30 cellular contexts compared by ENCODE assay signal in the genomic region with DNA sequence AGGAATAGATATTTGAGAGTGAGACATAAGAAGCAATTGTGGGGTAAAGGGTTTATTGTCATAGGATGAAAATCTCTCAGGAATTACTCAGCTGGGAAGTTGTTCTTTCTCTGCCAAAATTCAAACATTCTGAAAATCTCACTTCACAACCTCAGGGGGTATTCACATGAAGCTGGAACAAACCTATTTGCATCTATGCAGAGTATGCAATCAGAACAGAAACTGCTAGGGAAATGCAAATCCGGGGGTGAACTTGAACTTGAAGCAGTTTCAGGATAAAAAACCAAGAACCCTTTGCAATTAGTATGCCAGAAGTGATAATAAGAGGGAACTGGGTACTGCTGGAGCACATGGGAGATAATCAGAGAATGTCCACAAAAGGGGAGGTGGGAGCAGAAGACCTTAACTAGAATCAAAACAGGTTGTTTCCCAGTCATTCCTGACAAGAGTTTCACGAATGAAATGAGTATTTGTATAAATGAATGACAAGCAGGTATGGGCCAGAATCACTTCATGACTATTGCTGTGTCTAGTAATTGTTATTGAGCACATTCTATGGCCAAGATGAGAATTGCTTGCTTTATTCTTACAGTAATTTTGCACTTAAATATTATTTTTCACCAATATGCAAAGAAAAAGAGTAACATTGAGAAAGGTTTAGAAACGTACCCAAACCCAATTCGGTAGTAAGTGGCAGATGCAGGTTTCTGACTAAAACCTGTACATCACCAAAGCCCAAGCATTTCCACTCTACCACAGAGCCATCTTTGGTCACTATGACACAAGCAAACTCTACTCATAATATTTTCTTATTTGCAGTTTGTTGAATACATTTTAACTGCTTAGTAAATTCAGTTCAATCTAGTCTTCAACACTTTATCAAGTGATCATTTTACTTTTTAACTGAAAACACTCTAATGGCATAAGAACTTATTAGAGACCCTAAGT.
DNase-seq lines count a peak whose midpoint lies in the region; ATAC-seq, FAIRE-seq and TF ChIP-seq lines count a peak whose summit lies in the region.
"Had no signal": no experiment of that assay in that cellular context is flagged by ENCODE, and none has a peak within 500 bp of the region (broad histone marks: within the 10 kb centered on the region; RNA-seq: fewer than 3 reads in every experiment).

No MANE protein-coding gene starts in this region.

- DNase-seq in stimulated activated naive CD8-positive, alpha-beta T cell treated with anti-CD3 and anti-CD28 coated beads, Interleukin-15, amount 100 ng/mL, for 72 hours = no peak
- no peak for DNase-seq in stimulated activated naive CD8-positive, alpha-beta T cell treated with anti-CD3 and anti-CD28 coated beads, Interleukin-15, Interleukin-2, amounts not matched to agents 100 U/mL and 50 U/mL, for 24 hours
- no peak for DNase-seq in GM12878 (ENCODE audit: low read depth, low spot score)
- no peak for DNase-seq in stimulated activated naive B cell treated with anti-CD40 and anti-IgM and Interleukin-4, amounts not matched to agents 10 μg/mL and 1 μg/mL and 100 μg/mL, for 72 hours
- DNase-seq in GM03348 (ENCODE audit: low spot score) = no peak
- DNase-seq in SHP77 treated with DMSO at 0.1 percent for 48 hours (lab: John Stamatoyannopoulos, UW) = no peak
- DNase-seq: C1 segment of cervical spinal cord; CD4-positive, alpha-beta memory T cell; COR-L47; DMS53; Karpas-422; NCI-H1092 treated with DMSO at 0.1 percent for 48 hours; NCI-H1436; NCI-H187 treated with DMSO at 0.1 percent for 48 hours; NCI-H2107; NCI-H446; NCI-H524 treated with DMSO at 0.1 percent for 48 hours; SHP77; SW 1271 had no signal

- no peak overlapping the region for H3K4me3 Mint-ChIP-seq in stimulated activated naive CD8-positive, alpha-beta T cell treated with anti-CD3 and anti-CD28 coated beads, Interleukin-15, amount 100 ng/mL, for 72 hours
- no peak overlapping the region for H3K4me3 Mint-ChIP-seq in stimulated activated naive B cell treated with anti-CD40 and anti-IgM and Interleukin-4, amounts not matched to agents 10 μg/mL and 1 μg/mL and 100 μg/mL, for 72 hours
- H3K4me3 Mint-ChIP-seq: CD4-positive, alpha-beta memory T cell; T-helper 1 cell treated with Interleukin-12 subunit alpha and Interleukin-12 subunit beta and Interleukin-4 antibody, amounts not matched to agents 30 μg/mL and 1 μg/mL, for 36 hours had no signal

- SMC1A ChIA-PET in GM12878 (lab: Charles Lee; ENCODE audit: uncharacterized antibody, unreplicated experiment) = no interaction called here

- WGBS in GM12878 (ENCODE audit: insufficient coverage, insufficient replicate concordance, low lambda C conversion rate, missing lambda C conversion rate) = 0% methylated on average over 4 of the region's 4 CpGs

- H3K9me3 Mint-ChIP-seq in stimulated activated naive CD8-positive, alpha-beta T cell treated with anti-CD3 and anti-CD28 coated beads, Interleukin-15, amount 100 ng/mL, for 72 hours = no peaks in the 10 kb centered on the region
- H3K9me3 Mint-ChIP-seq in stimulated activated naive B cell treated with anti-CD40 and anti-IgM and Interleukin-4, amounts not matched to agents 10 μg/mL and 1 μg/mL and 100 μg/mL, for 72 hours = no peaks in the 10 kb centered on the region
- H3K9me3 Mint-ChIP-seq: T-helper 1 cell treated with Interleukin-12 subunit alpha and Interleukin-12 subunit beta and Interleukin-4 antibody, amounts not matched to agents 30 μg/mL and 1 μg/mL, for 36 hours had no signal

- H3K9ac ChIP-seq in GM12878 (ENCODE audit: control insufficient read depth, insufficient read depth, low read length) = no peak overlapping the region

- H3K79me2 ChIP-seq in GM12878 (ENCODE audit: control insufficient read depth, insufficient read depth, low read length) = no peaks in the 10 kb centered on the region

- intact Hi-C loops in GM12878 (cut with micrococcal nuclease; ENCODE audit: unreplicated experiment) = no loop called here

- in situ Hi-C loops in GM12878 (cut with MboI) = no loop called here

- CTCF ChIA-PET in GM12878 (lab: Yijun Ruan, JAX) = no interaction called here

- H3K36me3 ChIP-seq in GM12878 (ENCODE audit: control insufficient read depth in 2 of 2, insufficient read depth in 2 of 2, low read length in 1 of 2) = no peaks in the 10 kb centered on the region

- POLR2A ChIA-PET in GM12878 (lab: Charles Lee) = interaction anchor here (0.5 kb wide), 1 partner anchor 111 kb away, joined by 3 read pairs; no protein-coding TSS in a partner anchor

- no peak for TF ChIP-seq EP300 in GM12878 (IDR thresholded peaks at IDR 0.05; ENCODE audit: borderline replicate concordance in 1 of 2, control insufficient read depth in 1 of 2, low read depth in 2 of 2, low read length in 2 of 2)

- TF ChIP-seq POLR2A in GM12878 (IDR thresholded peaks at IDR 0.05; ENCODE audit: low read depth, low read length) = no peak

- H3K9me3 ChIP-seq in GM12878 (replicated peaks; ENCODE audit: control insufficient read depth, insufficient read depth, low read length) = no peaks in the 10 kb centered on the region
- H3K9me3 ChIP-seq: A549 had no signal

- ATAC-seq in stimulated activated naive CD8-positive, alpha-beta T cell treated with anti-CD3 and anti-CD28 coated beads, Interleukin-15, amount 100 ng/mL, for 72 hours = peak; percentile 28
- ATAC-seq in stimulated activated naive CD8-positive, alpha-beta T cell treated with anti-CD3 and anti-CD28 coated beads, Interleukin-15, Interleukin-2, amounts not matched to agents 100 U/mL and 50 U/mL, for 24 hours = no peak
- ATAC-seq in HG02852 (IDR thresholded peaks at IDR 0.05; ENCODE audit: unreplicated experiment) (peak; percentile 41), GM12878 (no peak), HG03460 (IDR thresholded peaks at IDR 0.05; ENCODE audit: unreplicated experiment) (no peak)
- ATAC-seq in stimulated activated naive B cell treated with anti-CD40 and anti-IgM and Interleukin-4, amounts not matched to agents 10 μg/mL and 1 μg/mL and 100 μg/mL, for 72 hours (replicated peaks) = peak; percentile 29 to 67
- ATAC-seq: A549, HCT116, HepG2, Panc1 had no signal

- TF ChIP-seq RAD21 in GM12878 (IDR thresholded peaks at IDR 0.05; ENCODE audit: insufficient read depth, low read depth, low read length) = no peak

- H3K27me3 Mint-ChIP-seq in stimulated activated naive CD8-positive, alpha-beta T cell treated with anti-CD3 and anti-CD28 coated beads, Interleukin-15, amount 100 ng/mL, for 72 hours = peaks cover 32% of the 10 kb centered on the region
- peaks cover 20 to 32% of the 10 kb centered on the region in 2 donors for H3K27me3 Mint-ChIP-seq in stimulated activated naive B cell treated with anti-CD40 and anti-IgM and Interleukin-4, amounts not matched to agents 10 μg/mL and 1 μg/mL and 100 μg/mL, for 72 hours

- H2AFZ ChIP-seq in GM12878 (ENCODE audit: control insufficient read depth, low read depth, low read length) = no peak overlapping the region

- no peaks in the 10 kb centered on the region for H4K20me1 ChIP-seq in GM12878 (ENCODE audit: control insufficient read depth, insufficient read depth)

- no peak overlapping the region for H3K4me2 ChIP-seq in GM12878 (ENCODE audit: control insufficient read depth, insufficient read depth)
- H3K4me2 ChIP-seq: A549 had no signal

- H3K4me1 Mint-ChIP-seq in stimulated activated naive CD8-positive, alpha-beta T cell treated with anti-CD3 and anti-CD28 coated beads, Interleukin-15, amount 100 ng/mL, for 72 hours = no peaks in the 10 kb centered on the region
- H3K4me1 Mint-ChIP-seq in stimulated activated naive B cell treated with anti-CD40 and anti-IgM and Interleukin-4, amounts not matched to agents 10 μg/mL and 1 μg/mL and 100 μg/mL, for 72 hours = peaks cover 0 to 3% of the 10 kb centered on the region in 2 donors
- H3K4me1 Mint-ChIP-seq: CD4-positive, alpha-beta memory T cell had no signal

- no peak overlapping the region for H3K4me3 ChIP-seq in GM12878
- H3K4me3 ChIP-seq: A549, SK-N-MC had no signal

- BruUV-seq in GM12878 (replicated peaks; lab: Mats Ljungman, UMichigan) = no TSS peak

- no peak overlapping the region for H3K27ac Mint-ChIP-seq in stimulated activated naive CD8-positive, alpha-beta T cell treated with anti-CD3 and anti-CD28 coated beads, Interleukin-15, amount 100 ng/mL, for 72 hours
- no peak overlapping the region for H3K27ac Mint-ChIP-seq in stimulated activated naive B cell treated with anti-CD40 and anti-IgM and Interleukin-4, amounts not matched to agents 10 μg/mL and 1 μg/mL and 100 μg/mL, for 72 hours
- H3K27ac Mint-ChIP-seq: CD4-positive, alpha-beta memory T cell; T-helper 1 cell treated with Interleukin-12 subunit alpha and Interleukin-12 subunit beta and Interleukin-4 antibody, amounts not matched to agents 30 μg/mL and 1 μg/mL, for 36 hours had no signal

- TF ChIP-seq CTCF in GM12878 (IDR thresholded peaks at IDR 0.05 in 2 of 3, conservative IDR thresholded peaks at IDR 0.05 in 1 of 3; ENCODE audit: control insufficient read depth in 2 of 3, extremely low read depth in 1 of 3, insufficient read depth in 1 of 3, low read depth in 3 of 3, low read length in 3 of 3) = no peak

- no peaks in the 10 kb centered on the region for H3K27me3 ChIP-seq in GM12878 (replicated peaks in 1 of 2; ENCODE audit: control insufficient read depth in 2 of 2, insufficient read depth in 2 of 2, low read length in 1 of 2)

- FAIRE-seq in GM12878 (lab: Jason Lieb, UNC) = no peak
- FAIRE-seq: A549, GM12892, H1, HepG2 had no signal

- no peaks in the 10 kb centered on the region for H3K4me1 ChIP-seq in GM12878 (ENCODE audit: control insufficient read depth, insufficient read depth, low read length)

- RAD21 ChIA-PET in GM12878 (lab: Charles Lee; ENCODE audit: unreplicated experiment) = no interaction called here

- no peaks in the 10 kb centered on the region for H3K36me3 Mint-ChIP-seq in stimulated activated naive B cell treated with anti-CD40 and anti-IgM and Interleukin-4, amounts not matched to agents 10 μg/mL and 1 μg/mL and 100 μg/mL, for 72 hours
- H3K36me3 Mint-ChIP-seq: CD4-positive, alpha-beta memory T cell had no signal

- no peak overlapping the region for H3K27ac ChIP-seq in GM12878 (ENCODE audit: control insufficient read depth, insufficient read depth)
- H3K27ac ChIP-seq: A549, RWPE1, SK-N-MC had no signal

TF ChIP-seq in GM12878, 131 proteins besides CTCF, POLR2A, EP300 and RAD21:
- TF ChIP-seq POU2F2 (IDR thresholded peaks at IDR 0.05; ENCODE audit: borderline replicate concordance, low read depth, low read length) (peak; percentile 56; the same call in 1 of the 3 replicates), RUNX3 (IDR thresholded peaks at IDR 0.05; ENCODE audit: low read length) (no peak)

Comparison
In these comparisons a context has a peak if more than half of its experiments do, and no peak if none do; other contexts are left out.
1. ATAC-seq: peak in stimulated activated naive CD8-positive, alpha-beta T cell treated with anti-CD3 and anti-CD28 coated beads, Interleukin-15, amount 100 ng/mL, for 72 hours (single experiment), HG02852 (single experiment) and stimulated activated naive B cell treated with anti-CD40 and anti-IgM and Interleukin-4, amounts not matched to agents 10 μg/mL and 1 μg/mL and 100 μg/mL, for 72 hours (2 of 2); none in stimulated activated naive CD8-positive, alpha-beta T cell treated with anti-CD3 and anti-CD28 coated beads, Interleukin-15, Interleukin-2, amounts not matched to agents 100 U/mL and 50 U/mL, for 24 hours (single experiment), GM12878 (single experiment) and HG03460 (single experiment).